12 cellular contexts compared by ENCODE assay signal in the genomic region with DNA sequence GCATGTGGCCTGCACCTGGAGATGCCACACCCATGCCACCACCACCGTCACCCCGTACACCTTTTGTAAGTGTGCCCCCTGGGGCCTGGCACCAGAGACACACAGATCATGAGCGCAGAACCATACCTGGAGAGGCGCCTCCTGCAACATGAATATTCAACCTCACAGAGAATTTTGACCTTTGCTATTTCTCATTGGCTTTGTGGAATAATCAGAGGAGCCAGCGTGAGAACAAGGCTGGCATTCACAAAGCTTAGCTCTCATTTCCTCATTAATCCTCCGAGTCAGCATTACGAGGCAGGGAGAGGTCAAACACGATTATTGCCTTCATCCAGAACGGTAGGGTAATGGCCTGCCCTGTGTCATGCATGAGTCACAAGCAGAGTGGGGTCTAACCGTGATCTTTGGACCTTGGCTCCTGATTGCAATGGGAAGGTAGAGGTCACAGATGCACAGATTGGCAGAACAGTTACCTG.
A peak's percentile ranks its signal among the peaks of the same experiment; 100 is the strongest.
DNase-seq lines count a peak whose midpoint lies in the region; ATAC-seq, FAIRE-seq and TF ChIP-seq lines count a peak whose summit lies in the region.
"Had no signal": no experiment of that assay in that cellular context is flagged by ENCODE, and none has a peak within 500 bp of the region (broad histone marks: within the 10 kb centered on the region; RNA-seq: fewer than 3 reads in every experiment).

No MANE protein-coding gene starts in this region.

- POLR2A ChIA-PET in T-cell (lab: Charles Lee) = interaction anchor here in 1 of 2 donors (0.5 to 1.2 kb wide), 2 partner anchors 211 to 340 kb away, joined by 3 read pairs; no protein-coding TSS in a partner anchor

- TF ChIP-seq CTCF in foreskin keratinocyte (conservative IDR thresholded peaks at IDR 0.05) (peak; percentile 37), testis (IDR thresholded peaks at IDR 0.05) (no peak), prostate gland (IDR thresholded peaks at IDR 0.05) (no peak)

- no peak overlapping the region for H3K4me3 Mint-ChIP-seq in T-helper 1 cell treated with Interleukin-12 subunit alpha and Interleukin-12 subunit beta and Interleukin-4 antibody, amounts not matched to agents 30 μg/mL and 1 μg/mL, for 36 hours
- peak overlapping the region in 1 of 3 donors; percentile 81 for H3K4me3 Mint-ChIP-seq in T-cell

- peak overlapping the region; percentile 32 for H3K27ac Mint-ChIP-seq in T-helper 1 cell treated with Interleukin-12 subunit alpha and Interleukin-12 subunit beta and Interleukin-4 antibody, amounts not matched to agents 30 μg/mL and 1 μg/mL, for 36 hours
- peak overlapping the region; percentile 88 to 90 for H3K27ac Mint-ChIP-seq in T-cell

- peak overlapping the region; percentile 83 for H3K27ac ChIP-seq in foreskin keratinocyte
- peak overlapping the region; percentile 90 to 93 for H3K27ac ChIP-seq in small intestine (ENCODE audit: low read depth in 1 of 2, low read length in 1 of 2)
- H3K27ac ChIP-seq in testis = no peak overlapping the region
- H3K27ac ChIP-seq in prostate gland = no peak overlapping the region

- H3K27me3 ChIP-seq in foreskin keratinocyte = no peaks in the 10 kb centered on the region
- no peaks in the 10 kb centered on the region for H3K27me3 ChIP-seq in small intestine (ENCODE audit: control insufficient read depth in 2 of 2, insufficient read depth in 2 of 2, low read length in 2 of 2)
- no peaks in the 10 kb centered on the region for H3K27me3 ChIP-seq in testis
- no peaks in the 10 kb centered on the region for H3K27me3 ChIP-seq in prostate gland (replicated peaks; ENCODE audit: insufficient read depth)

- H3K36me3 ChIP-seq in small intestine (ENCODE audit: control insufficient read depth in 2 of 2, insufficient read depth in 2 of 2, low read length in 2 of 2) (no peaks in the 10 kb centered on the region), testis (ENCODE audit: low read depth, missing control alignments) (no peaks in the 10 kb centered on the region), prostate gland (no peaks in the 10 kb centered on the region)

- H3K27me3 Mint-ChIP-seq in T-helper 1 cell treated with Interleukin-12 subunit alpha and Interleukin-12 subunit beta and Interleukin-4 antibody, amounts not matched to agents 30 μg/mL and 1 μg/mL, for 36 hours (ENCODE audit: low read depth) = no peaks in the 10 kb centered on the region
- no peaks in the 10 kb centered on the region for H3K27me3 Mint-ChIP-seq in T-cell

- H3K4me1 Mint-ChIP-seq in T-helper 1 cell treated with Interleukin-12 subunit alpha and Interleukin-12 subunit beta and Interleukin-4 antibody, amounts not matched to agents 30 μg/mL and 1 μg/mL, for 36 hours (ENCODE audit: low read depth) = peaks cover 43% of the 10 kb centered on the region
- H3K4me1 Mint-ChIP-seq in T-cell = peaks cover 66% of the 10 kb centered on the region in 3 donors

- peak; percentile 78 for FAIRE-seq in small intestine (lab: Jason Lieb, UNC)

- H3K9me3 ChIP-seq in small intestine (ENCODE audit: control insufficient read depth, low read depth) (no peaks in the 10 kb centered on the region), testis (no peaks in the 10 kb centered on the region), prostate gland (no peaks in the 10 kb centered on the region)

- H3K36me3 Mint-ChIP-seq in T-helper 1 cell treated with Interleukin-12 subunit alpha and Interleukin-12 subunit beta and Interleukin-4 antibody, amounts not matched to agents 30 μg/mL and 1 μg/mL, for 36 hours (ENCODE audit: low read depth) = peaks cover 20% of the 10 kb centered on the region
- peaks cover 6% of the 10 kb centered on the region for H3K36me3 Mint-ChIP-seq in T-cell

- H3K9me3 Mint-ChIP-seq in T-helper 1 cell treated with Interleukin-12 subunit alpha and Interleukin-12 subunit beta and Interleukin-4 antibody, amounts not matched to agents 30 μg/mL and 1 μg/mL, for 36 hours = peaks cover 14% of the 10 kb centered on the region
- peaks cover 3 to 13% (median 8%) of the 10 kb centered on the region in 3 donors for H3K9me3 Mint-ChIP-seq in T-cell

- intact Hi-C loops in testis (cut with DNase I; ENCODE audit: low total_unique reads) (no loop called here), prostate gland (cut with DNase I) (no loop called here)

- 10 to 58% (median 37%) methylated on average over 10 of the region's 10 CpGs for WGBS in small intestine, 3 donors
- WGBS in testis, 2 donors = 86 to 92% methylated on average over 10 of the region's 10 CpGs
- WGBS in prostate gland = 72% methylated on average over 10 of the region's 10 CpGs

- DNase-seq in T-helper 1 cell = no peak
- no peak for DNase-seq in T-cell
- peak; percentile 88 to 95 for DNase-seq in foreskin keratinocyte
- DNase-seq in small intestine = peak; percentile 100
- no peak for DNase-seq in testis
- DNase-seq in central memory CD4-positive, alpha-beta T cell = no peak
- DNase-seq in prostate gland (ENCODE audit: low spot score) = no peak
- DNase-seq: activated CD8-positive, alpha-beta memory T cell treated with anti-CD3 and anti-CD28 coated beads for 24 hours; NCI-H226; posterior cingulate gyrus; stimulated activated naive CD8-positive, alpha-beta T cell treated with anti-CD3 and anti-CD28 coated beads, Interleukin-15, Interleukin-2, amounts not matched to agents 100 U/mL and 50 U/mL, for 24 hours had no signal

- H3K4me1 ChIP-seq in foreskin keratinocyte = peaks cover 32% of the 10 kb centered on the region
- H3K4me1 ChIP-seq in small intestine (ENCODE audit: control insufficient read depth in 2 of 2, insufficient read depth in 1 of 2, low read depth in 1 of 2, low read length in 1 of 2) = peaks cover 14 to 20% of the 10 kb centered on the region in 2 donors
- no peaks in the 10 kb centered on the region for H3K4me1 ChIP-seq in testis
- no peaks in the 10 kb centered on the region for H3K4me1 ChIP-seq in prostate gland (replicated peaks)

- ATAC-seq in T-cell (replicated peaks in 1 of 4) (no peak), foreskin keratinocyte (peak; percentile 50)
- ATAC-seq: stimulated activated naive CD8-positive, alpha-beta T cell treated with anti-CD3 and anti-CD28 coated beads, Interleukin-15, Interleukin-2, amounts not matched to agents 100 U/mL and 50 U/mL, for 24 hours had no signal

- CTCF ChIA-PET in T-cell (lab: Charles Lee) = interaction anchor here in 1 of 2 donors (2.1 kb wide), 1 partner anchor 16 kb away, joined by 24 read pairs; no protein-coding TSS in a partner anchor

- no peak for TF ChIP-seq POLR2A in testis (IDR thresholded peaks at IDR 0.05)
- no peak for TF ChIP-seq POLR2A in prostate gland (IDR thresholded peaks at IDR 0.05)

- H3K4me3 ChIP-seq in small intestine (ENCODE audit: low read depth in 1 of 2, low read length in 2 of 2) (no peak overlapping the region), testis (no peak overlapping the region), prostate gland (no peak overlapping the region)

Comparison
In these comparisons a context has a peak if more than half of its experiments do, and no peak if none do; other contexts are left out.
1. DNase-seq: peak in foreskin keratinocyte (2 of 2) and small intestine (single experiment); none in T-helper 1 cell (0 of 5), T-cell (0 of 34), testis (single experiment), central memory CD4-positive, alpha-beta T cell (single experiment) and prostate gland (single experiment).
2. H3K27ac ChIP-seq: peak in foreskin keratinocyte (single experiment) and small intestine (2 of 2); none in testis (0 of 2) and prostate gland (0 of 2).